ENCODE assay signal across 8 cellular contexts in the genomic region with DNA sequence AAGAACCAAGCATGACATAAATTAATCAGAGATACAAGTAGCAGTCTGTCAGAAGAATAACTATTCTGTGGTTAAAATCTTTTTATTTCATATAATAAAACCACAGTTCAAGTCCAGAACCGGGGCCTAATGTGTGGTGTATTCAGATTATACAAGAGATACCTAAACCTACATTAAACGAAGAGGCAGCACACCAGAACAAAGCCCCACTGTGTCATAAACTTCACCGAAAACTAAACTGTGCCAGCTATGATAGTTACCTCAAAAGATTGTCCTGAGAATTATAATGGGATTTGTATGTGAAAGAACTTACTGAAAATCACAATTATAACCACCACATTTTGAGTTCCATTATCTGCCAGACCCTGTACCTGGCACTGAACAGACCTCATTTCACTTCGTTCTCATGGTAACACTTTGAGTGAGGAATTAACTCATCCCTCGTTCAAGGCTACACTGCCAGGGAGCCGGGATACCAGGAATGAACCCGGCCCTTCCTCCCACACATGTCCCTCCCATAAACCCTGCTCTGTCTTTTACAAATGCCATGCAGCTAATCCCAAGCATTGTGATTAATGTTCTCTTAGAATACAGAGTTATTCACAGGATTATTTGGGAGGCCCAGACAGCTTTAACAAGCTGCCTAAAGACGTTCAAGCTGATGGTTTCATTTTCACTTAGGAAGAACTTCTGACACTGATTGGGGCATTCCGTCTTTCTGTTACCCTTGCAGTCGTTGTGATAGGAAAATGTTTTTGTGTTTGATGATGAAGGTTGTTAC. TPM values are rescaled to one million over a fixed set of nuclear protein-coding genes. Genes with fewer than 3 reads are reported as not detected.
DNase-seq lines count a peak whose midpoint lies in the region; ATAC-seq and TF ChIP-seq lines count a peak whose summit lies in the region.

No MANE protein-coding gene starts in this region.

- H3K36me3 Mint-ChIP-seq in activated naive CD4-positive, alpha-beta T cell treated with anti-CD3 and anti-CD28 coated beads for 36 hours (ENCODE audit: low read depth), result no peaks in the 10 kb centered on the region
- H3K36me3 Mint-ChIP-seq in effector memory CD8-positive, alpha-beta T cell (ENCODE audit: insufficient read depth), result peaks cover 3% of the 10 kb centered on the region
- H3K36me3 Mint-ChIP-seq in naive B cell, result no peaks in the 10 kb centered on the region

- H3K4me1 Mint-ChIP-seq in activated naive CD4-positive, alpha-beta T cell treated with anti-CD3 and anti-CD28 coated beads for 36 hours (ENCODE audit: low read depth), result peaks cover 52% of the 10 kb centered on the region
- peaks cover 17 to 20% of the 10 kb centered on the region in 2 donors for H3K4me1 Mint-ChIP-seq in effector memory CD8-positive, alpha-beta T cell (ENCODE audit: low read depth in 2 of 2)
- H3K4me1 Mint-ChIP-seq in naive B cell, result peaks cover 31 to 65% (median 34%) of the 10 kb centered on the region in 3 donors

- ATAC-seq in HG02884 (IDR thresholded peaks at IDR 0.05; ENCODE audit: unreplicated experiment) (peak; percentile 61), naive B cell (ENCODE audit: low read depth in 2 of 2) (peak; percentile 82 to 86)
- peak; percentile 93 for ATAC-seq in effector memory CD8-positive, alpha-beta T cell (replicated peaks)

- CTCF ChIA-PET in activated naive CD4-positive, alpha-beta T cell treated with anti-CD3 and anti-CD28 coated beads for 36 hours (lab: Charles Lee), result interaction anchor here (0.7 to 1.8 kb wide), 6 partner anchors 8 to 166 kb away, joined by 3 to 10 read pairs (median 3); no protein-coding TSS in a partner anchor
- CTCF ChIA-PET in RWPE1 (lab: Yijun Ruan, JAX), result interaction anchor here (1.0 kb wide), 1 partner anchor 8 kb away, joined by 3 read pairs; no protein-coding TSS in a partner anchor

- no peaks in the 10 kb centered on the region for H3K9me3 Mint-ChIP-seq in activated naive CD4-positive, alpha-beta T cell treated with anti-CD3 and anti-CD28 coated beads for 36 hours
- H3K9me3 Mint-ChIP-seq in effector memory CD8-positive, alpha-beta T cell, result no peaks in the 10 kb centered on the region
- no peaks in the 10 kb centered on the region for H3K9me3 Mint-ChIP-seq in naive B cell

- H3K4me3 Mint-ChIP-seq in activated naive CD4-positive, alpha-beta T cell treated with anti-CD3 and anti-CD28 coated beads for 36 hours, result peak overlapping the region; percentile 46
- H3K4me3 Mint-ChIP-seq in effector memory CD8-positive, alpha-beta T cell, result peak overlapping the region; percentile 78 to 82
- H3K4me3 Mint-ChIP-seq in naive B cell, result peak overlapping the region; percentile 76 to 93 (median 86)

- DNase-seq in activated naive CD4-positive, alpha-beta T cell treated with anti-CD3 and anti-CD28 coated beads for 36 hours, result peak; percentile 29
- DNase-seq in activated naive CD4-positive, alpha-beta T cell treated with Interleukin-2 at 50 U/mL for 16 hours, result no peak
- peak; percentile 24 for DNase-seq in RWPE1 (ENCODE audit: low spot score)
- peak; percentile 14 to 26 (median 20) for DNase-seq in effector memory CD8-positive, alpha-beta T cell
- DNase-seq in naive B cell, result peak; percentile 73
- DNase-seq in stimulated activated CD4-positive, alpha-beta T cell treated with anti-CD3 and anti-CD28 coated beads, Interleukin-2, amount 100 ng/mL, for 24 hours, result no peak
- DNase-seq in SIG-M5 (lab: John Stamatoyannopoulos, UW), result no peak

- H3K27ac Mint-ChIP-seq in activated naive CD4-positive, alpha-beta T cell treated with anti-CD3 and anti-CD28 coated beads for 36 hours, result peak overlapping the region; percentile 73
- peak overlapping the region; percentile 93 to 94 for H3K27ac Mint-ChIP-seq in effector memory CD8-positive, alpha-beta T cell
- H3K27ac Mint-ChIP-seq in naive B cell, result peak overlapping the region; percentile 98 to 99 (median 99)

- intact Hi-C loops in activated naive CD4-positive, alpha-beta T cell treated with anti-CD3 and anti-CD28 coated beads for 36 hours (cut with micrococcal nuclease), result loop anchor here (1.0 to 10.0 kb wide), 9 partner anchors 14 to 718 kb away; a partner anchor contains a TSS

- POLR2A ChIA-PET in RWPE1 (lab: Yijun Ruan, JAX; ENCODE audit: low non-redundant PET), result no interaction called here

- no peak for TF ChIP-seq CTCF in RWPE1 (conservative IDR thresholded peaks at IDR 0.05; ENCODE audit: low read depth)

- no peaks in the 10 kb centered on the region for H3K27me3 Mint-ChIP-seq in activated naive CD4-positive, alpha-beta T cell treated with anti-CD3 and anti-CD28 coated beads for 36 hours (ENCODE audit: low read depth)
- H3K27me3 Mint-ChIP-seq in effector memory CD8-positive, alpha-beta T cell, result peaks cover 0 to 5% of the 10 kb centered on the region in 2 donors
- H3K27me3 Mint-ChIP-seq in naive B cell, result no peaks in the 10 kb centered on the region

- H3K27ac ChIP-seq in RWPE1, result no peak overlapping the region

RNA-seq across cellular contexts. Expression of a gene that starts 42.7 kb away (rescaled TPM):
- total RNA-seq in activated naive CD4-positive, alpha-beta T cell treated with anti-CD3 and anti-CD28 coated beads for 36 hours, result 10 to 100 TPM; 11.9 to 13.8 TPM
- polyA plus RNA-seq in naive B cell (ENCODE audit: low read depth in 6 of 6), result 100 to 1,000 TPM in 4 of 6 donors, 10 to 100 TPM in 2; 57.0 to 622 (median 209) TPM

Comparison
In these comparisons a context has a peak if more than half of its experiments do, and no peak if none do; other contexts are left out.
1. DNase-seq: peak in activated naive CD4-positive, alpha-beta T cell treated with anti-CD3 and anti-CD28 coated beads for 36 hours (single experiment), RWPE1 (single experiment), effector memory CD8-positive, alpha-beta T cell (3 of 3) and naive B cell (single experiment); none in activated naive CD4-positive, alpha-beta T cell treated with Interleukin-2 at 50 U/mL for 16 hours (single experiment), stimulated activated CD4-positive, alpha-beta T cell treated with anti-CD3 and anti-CD28 coated beads, Interleukin-2, amount 100 ng/mL, for 24 hours (0 of 2) and SIG-M5 (single experiment).
2. Peak in every context shown above with its lines, with median percentiles within 50 percentile points of each other: H3K27ac Mint-ChIP-seq, H3K4me3 Mint-ChIP-seq and ATAC-seq.